ENCODE assay signal across 8 cellular contexts in genomic region chr7:111730476-111731300, GRCh38.
DNase-seq lines count a peak whose midpoint lies in the region; ATAC-seq and TF ChIP-seq lines count a peak whose summit lies in the region.

No MANE protein-coding gene starts in this region.

- TF ChIP-seq POLR2A in vagina (IDR thresholded peaks at IDR 0.05): no peak
- no peak for TF ChIP-seq POLR2A in ovary (IDR thresholded peaks at IDR 0.05)

- DNase-seq in ACHN (peak; percentile 66), OCI-M1 (lab: John Stamatoyannopoulos, UW) (peak; percentile 78), fibroblast of peridontal ligament (ENCODE audit: extremely low read depth) (peak; percentile 43), vagina (ENCODE audit: extremely low spot score in 2 of 2) (no peak), ovary (no peak)

- in situ Hi-C loops in ACHN (cut with HindIII; ENCODE audit: low pct_ligation_motif_present, low pct_unique_long_range_greater_than_20kb, low sequenced_read_pairs): no loop called here

- H3K27ac ChIP-seq in vagina: no peak overlapping the region
- no peak overlapping the region for H3K27ac ChIP-seq in ovary

- intact Hi-C loops in vagina (cut with DNase I) (no loop called here), ovary (cut with DNase I) (no loop called here)

- ATAC-seq in GM18499 (IDR thresholded peaks at IDR 0.05; ENCODE audit: insufficient read depth, unreplicated experiment) (peak; percentile 52), HG03139 (IDR thresholded peaks at IDR 0.05; ENCODE audit: unreplicated experiment) (peak; percentile 67), HG03108 (IDR thresholded peaks at IDR 0.05; ENCODE audit: unreplicated experiment) (no peak)

- WGBS in ovary, 3 donors: 86 to 89% (median 88%) methylated on average over 13 of the region's 13 CpGs

- H3K27me3 ChIP-seq in vagina (no peaks in the 10 kb centered on the region), ovary (no peaks in the 10 kb centered on the region)

- H3K4me1 ChIP-seq in vagina (peaks cover 4% of the 10 kb centered on the region), ovary (ENCODE audit: insufficient read depth) (no peaks in the 10 kb centered on the region)

- H3K36me3 ChIP-seq in vagina (peaks cover 0 to 6% of the 10 kb centered on the region in 2 donors), ovary (no peaks in the 10 kb centered on the region)

- H3K9me3 ChIP-seq in vagina (no peaks in the 10 kb centered on the region), ovary (no peaks in the 10 kb centered on the region)

- H3K4me3 ChIP-seq in vagina (no peak overlapping the region), ovary (no peak overlapping the region)

- TF ChIP-seq EP300 in ovary (IDR thresholded peaks at IDR 0.05): no peak

- TF ChIP-seq CTCF in vagina (IDR thresholded peaks at IDR 0.05) (no peak), ovary (IDR thresholded peaks at IDR 0.05) (no peak)

Comparison
In these comparisons a context has a peak if more than half of its experiments do, and no peak if none do; other contexts are left out.
1. DNase-seq: peak in ACHN (single experiment), OCI-M1 (single experiment) and fibroblast of peridontal ligament (single experiment); none in vagina (0 of 2) and ovary (0 of 5).